In the genomic region with DNA sequence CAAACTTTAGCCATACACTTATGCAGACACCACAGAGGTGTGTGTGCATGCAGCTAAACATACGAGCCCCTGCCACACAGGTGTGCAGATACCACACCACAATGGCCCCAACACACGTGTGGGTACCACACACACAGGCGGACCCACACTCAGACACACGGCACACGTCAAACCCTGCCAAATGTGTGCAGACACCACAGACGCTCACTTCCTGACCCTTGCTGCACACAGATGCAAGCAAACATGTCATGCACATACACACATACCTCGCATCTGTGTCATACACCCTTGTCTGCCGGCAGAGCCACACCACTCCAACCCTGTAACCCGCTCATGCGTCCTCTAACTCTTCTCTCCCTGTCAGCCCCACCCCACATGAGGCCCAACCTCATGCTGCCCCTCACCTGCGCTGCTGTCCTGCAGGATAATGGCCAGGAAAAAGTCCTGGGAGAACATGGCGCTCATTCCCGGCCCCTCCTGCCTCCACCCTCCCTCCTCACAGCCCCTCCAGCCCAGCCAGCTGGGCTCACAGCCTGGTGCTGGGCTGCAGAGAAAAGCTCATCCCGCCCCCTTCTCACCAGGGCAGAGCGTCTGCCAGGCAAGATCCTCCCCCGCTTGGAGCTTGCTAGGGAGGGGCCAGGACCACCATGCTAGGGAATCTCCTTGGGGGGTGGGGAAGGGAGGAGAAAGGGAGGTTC, we compare ENCODE assay signal across 12 cellular contexts. TPM values are rescaled to one million over a fixed set of nuclear protein-coding genes. Genes with fewer than 3 reads are reported as not detected.
DNase-seq lines count a peak whose midpoint lies in the region; ATAC-seq and TF ChIP-seq lines count a peak whose summit lies in the region.
"Had no signal": no experiment of that assay in that cellular context is flagged by ENCODE, and none has a peak within 500 bp of the region (broad histone marks: within the 10 kb centered on the region; RNA-seq: fewer than 3 reads in every experiment).

No MANE protein-coding gene starts in this region.

- TF ChIP-seq CTCF in colonic mucosa (IDR thresholded peaks at IDR 0.05), result no peak

- H3K9ac ChIP-seq in colonic mucosa (ENCODE audit: low read depth in 2 of 2, low read length in 2 of 2), result no peak overlapping the region

- peaks cover 8% of the 10 kb centered on the region for H3K36me3 Mint-ChIP-seq in activated T-helper 1 cell treated with anti-CD3 and anti-CD28 coated beads, Interleukin-12 subunit alpha, Interleukin-12 subunit beta, Interleukin-2, Interleukin-4 antibody, amounts not matched to agents 30 ng/mL and 10 ng/mL and 1 ng/mL, durations not matched to agents 14 hours and 24 hours and 36 hours (ENCODE audit: low read depth)
- peaks cover 27% of the 10 kb centered on the region for H3K36me3 Mint-ChIP-seq in activated CD4-positive, alpha-beta memory T cell treated with anti-CD3 and anti-CD28 coated beads, Interleukin-2, amount 10 ng/mL, durations not matched to agents 7 days and 5 days (ENCODE audit: low read depth)

- no peaks in the 10 kb centered on the region for H3K9me3 Mint-ChIP-seq in activated T-helper 1 cell treated with anti-CD3 and anti-CD28 coated beads, Interleukin-12 subunit alpha, Interleukin-12 subunit beta, Interleukin-2, Interleukin-4 antibody, amounts not matched to agents 30 ng/mL and 10 ng/mL and 1 ng/mL, durations not matched to agents 14 hours and 24 hours and 36 hours
- no peaks in the 10 kb centered on the region for H3K9me3 Mint-ChIP-seq in activated CD4-positive, alpha-beta memory T cell treated with anti-CD3 and anti-CD28 coated beads, Interleukin-2, amount 10 ng/mL, durations not matched to agents 7 days and 5 days

- H3K4me3 Mint-ChIP-seq in activated T-helper 1 cell treated with anti-CD3 and anti-CD28 coated beads, Interleukin-12 subunit alpha, Interleukin-12 subunit beta, Interleukin-2, Interleukin-4 antibody, amounts not matched to agents 30 ng/mL and 10 ng/mL and 1 ng/mL, durations not matched to agents 14 hours and 24 hours and 36 hours, result no peak overlapping the region
- no peak overlapping the region for H3K4me3 Mint-ChIP-seq in activated CD4-positive, alpha-beta memory T cell treated with anti-CD3 and anti-CD28 coated beads, Interleukin-2, amount 10 ng/mL, durations not matched to agents 7 days and 5 days

- DNase-seq in activated T-helper 1 cell treated with Interleukin-2 at 50 U/mL for 16 hours (ENCODE audit: low read depth) (peak; percentile 21), glomerular visceral epithelial cell (ENCODE audit: extremely low spot score) (peak; percentile 38), colonic mucosa (no peak)
- no peak for DNase-seq in activated T-helper 1 cell treated with anti-CD3 and anti-CD28 coated beads, Interleukin-12 subunit alpha, Interleukin-12 subunit beta, Interleukin-2, Interleukin-4 antibody, amounts not matched to agents 30 ng/mL and 10 ng/mL and 1 ng/mL, durations not matched to agents 14 hours and 24 hours and 36 hours (ENCODE audit: low spot score)
- peak; percentile 36 for DNase-seq in activated CD4-positive, alpha-beta memory T cell treated with anti-CD3 and anti-CD28 coated beads, Interleukin-2, amount 10 ng/mL, durations not matched to agents 7 days and 5 days
- DNase-seq: effector CD8-positive, alpha-beta T cell; NCI-H2171 treated with DMSO at 0.1 percent for 48 hours; T1000 had no signal

- CTCF ChIA-PET in activated CD4-positive, alpha-beta memory T cell treated with anti-CD3 and anti-CD28 coated beads, Interleukin-2, amount 10 ng/mL, durations not matched to agents 7 days and 5 days (lab: Charles Lee), result interaction anchor here (1.2 to 2.5 kb wide), 3 partner anchors 26 to 42 kb away, joined by 4 to 23 read pairs (median 9); a partner anchor contains a TSS

- H3K27ac Mint-ChIP-seq in activated T-helper 1 cell treated with anti-CD3 and anti-CD28 coated beads, Interleukin-12 subunit alpha, Interleukin-12 subunit beta, Interleukin-2, Interleukin-4 antibody, amounts not matched to agents 30 ng/mL and 10 ng/mL and 1 ng/mL, durations not matched to agents 14 hours and 24 hours and 36 hours, result no peak overlapping the region
- peak overlapping the region; percentile 97 for H3K27ac Mint-ChIP-seq in activated CD4-positive, alpha-beta memory T cell treated with anti-CD3 and anti-CD28 coated beads, Interleukin-2, amount 10 ng/mL, durations not matched to agents 7 days and 5 days

- H3K4me3 ChIP-seq in colonic mucosa, result no peak overlapping the region

- H3K9me3 ChIP-seq in colonic mucosa, result no peaks in the 10 kb centered on the region

- ATAC-seq in HG03354 (IDR thresholded peaks at IDR 0.05; ENCODE audit: poor library complexity, severe bottlenecking, unreplicated experiment), result no peak
- ATAC-seq in HG03097 (IDR thresholded peaks at IDR 0.05; ENCODE audit: low FRiP score, unreplicated experiment), result no peak

- intact Hi-C loops in activated T-helper 1 cell treated with anti-CD3 and anti-CD28 coated beads, Interleukin-12 subunit alpha, Interleukin-12 subunit beta, Interleukin-2, Interleukin-4 antibody, amounts not matched to agents 30 ng/mL and 10 ng/mL and 1 ng/mL, durations not matched to agents 14 hours and 24 hours and 36 hours (cut with micrococcal nuclease), result loop anchor here (5.0 kb wide), 1 partner anchor 33 kb away; no protein-coding TSS in a partner anchor
- intact Hi-C loops in colonic mucosa (cut with DNase I), result no loop called here

- POLR2A ChIA-PET in activated CD4-positive, alpha-beta memory T cell treated with anti-CD3 and anti-CD28 coated beads, Interleukin-2, amount 10 ng/mL, durations not matched to agents 7 days and 5 days (lab: Charles Lee), result interaction anchor here (1.0 to 9.9 kb wide), 7 partner anchors 10 to 341 kb away, joined by 3 to 143 read pairs (median 19); a partner anchor contains a TSS

- no peaks in the 10 kb centered on the region for H3K27me3 ChIP-seq in colonic mucosa

- no peaks in the 10 kb centered on the region for H3K4me1 ChIP-seq in colonic mucosa

- H3K27ac ChIP-seq in temporal lobe (ENCODE audit: low read depth, low read length) (peak overlapping the region; percentile 86), colonic mucosa (no peak overlapping the region)

- H3K4me1 Mint-ChIP-seq in activated T-helper 1 cell treated with anti-CD3 and anti-CD28 coated beads, Interleukin-12 subunit alpha, Interleukin-12 subunit beta, Interleukin-2, Interleukin-4 antibody, amounts not matched to agents 30 ng/mL and 10 ng/mL and 1 ng/mL, durations not matched to agents 14 hours and 24 hours and 36 hours (ENCODE audit: low read depth), result peaks cover 59% of the 10 kb centered on the region
- H3K4me1 Mint-ChIP-seq in activated CD4-positive, alpha-beta memory T cell treated with anti-CD3 and anti-CD28 coated beads, Interleukin-2, amount 10 ng/mL, durations not matched to agents 7 days and 5 days, result peaks cover 65% of the 10 kb centered on the region

- no peaks in the 10 kb centered on the region for H3K36me3 ChIP-seq in colonic mucosa

- no peaks in the 10 kb centered on the region for H3K27me3 Mint-ChIP-seq in activated T-helper 1 cell treated with anti-CD3 and anti-CD28 coated beads, Interleukin-12 subunit alpha, Interleukin-12 subunit beta, Interleukin-2, Interleukin-4 antibody, amounts not matched to agents 30 ng/mL and 10 ng/mL and 1 ng/mL, durations not matched to agents 14 hours and 24 hours and 36 hours (ENCODE audit: insufficient read depth)
- H3K27me3 Mint-ChIP-seq in activated CD4-positive, alpha-beta memory T cell treated with anti-CD3 and anti-CD28 coated beads, Interleukin-2, amount 10 ng/mL, durations not matched to agents 7 days and 5 days, result no peaks in the 10 kb centered on the region

RNA-seq across cellular contexts. Expression of a gene that starts 14.2 kb away (rescaled TPM):
- total RNA-seq in activated T-helper 1 cell treated with anti-CD3 and anti-CD28 coated beads, Interleukin-12 subunit alpha, Interleukin-12 subunit beta, Interleukin-2, Interleukin-4 antibody, amounts not matched to agents 30 ng/mL and 10 ng/mL and 1 ng/mL, durations not matched to agents 14 hours and 24 hours and 36 hours, result 8.5 and 9.4 TPM in 2 replicates
- 10 to 100 TPM; 55.1 to 58.5 TPM for total RNA-seq in activated CD4-positive, alpha-beta memory T cell treated with anti-CD3 and anti-CD28 coated beads, Interleukin-2, amount 10 ng/mL, durations not matched to agents 7 days and 5 days
- total RNA-seq in temporal lobe (12.8 TPM), colonic mucosa (10 to 100 TPM; 49.3 to 57.1 TPM)

RNA-seq across cellular contexts. Expression of a gene that starts 14.4 kb away (rescaled TPM):
- 16.5 and 16.8 TPM in 2 replicates for total RNA-seq in activated T-helper 1 cell treated with anti-CD3 and anti-CD28 coated beads, Interleukin-12 subunit alpha, Interleukin-12 subunit beta, Interleukin-2, Interleukin-4 antibody, amounts not matched to agents 30 ng/mL and 10 ng/mL and 1 ng/mL, durations not matched to agents 14 hours and 24 hours and 36 hours
- total RNA-seq in activated CD4-positive, alpha-beta memory T cell treated with anti-CD3 and anti-CD28 coated beads, Interleukin-2, amount 10 ng/mL, durations not matched to agents 7 days and 5 days, result 10 to 100 TPM; 56.0 to 57.6 TPM
- total RNA-seq in temporal lobe (202 TPM), colonic mucosa (10 to 100 TPM in 1 of 2 donors, 1 to 10 TPM in 1; 6.6 to 10.2 TPM)

RNA-seq across cellular contexts. Expression of a gene that starts 36.3 kb away (rescaled TPM):
- 1.2 TPM in 1 of 2 replicates, not detected in the other for total RNA-seq in activated T-helper 1 cell treated with anti-CD3 and anti-CD28 coated beads, Interleukin-12 subunit alpha, Interleukin-12 subunit beta, Interleukin-2, Interleukin-4 antibody, amounts not matched to agents 30 ng/mL and 10 ng/mL and 1 ng/mL, durations not matched to agents 14 hours and 24 hours and 36 hours
- total RNA-seq in activated CD4-positive, alpha-beta memory T cell treated with anti-CD3 and anti-CD28 coated beads, Interleukin-2, amount 10 ng/mL, durations not matched to agents 7 days and 5 days, result under 1 TPM in 1 of 2 experiments, not detected in 1; 0.18 TPM
- total RNA-seq in temporal lobe, result 1.5 TPM
- total RNA-seq in colonic mucosa, result 1 to 10 TPM; 1.8 to 5.3 TPM
- total RNA-seq: lung microvascular endothelial cell had no signal

Comparison
In these comparisons a context has a peak if more than half of its experiments do, and no peak if none do; other contexts are left out.
1. DNase-seq: peak in activated T-helper 1 cell treated with Interleukin-2 at 50 U/mL for 16 hours (single experiment), activated CD4-positive, alpha-beta memory T cell treated with anti-CD3 and anti-CD28 coated beads, Interleukin-2, amount 10 ng/mL, durations not matched to agents 7 days and 5 days (single experiment) and glomerular visceral epithelial cell (single experiment); none in activated T-helper 1 cell treated with anti-CD3 and anti-CD28 coated beads, Interleukin-12 subunit alpha, Interleukin-12 subunit beta, Interleukin-2, Interleukin-4 antibody, amounts not matched to agents 30 ng/mL and 10 ng/mL and 1 ng/mL, durations not matched to agents 14 hours and 24 hours and 36 hours (single experiment) and colonic mucosa (single experiment).